In the genomic region with DNA sequence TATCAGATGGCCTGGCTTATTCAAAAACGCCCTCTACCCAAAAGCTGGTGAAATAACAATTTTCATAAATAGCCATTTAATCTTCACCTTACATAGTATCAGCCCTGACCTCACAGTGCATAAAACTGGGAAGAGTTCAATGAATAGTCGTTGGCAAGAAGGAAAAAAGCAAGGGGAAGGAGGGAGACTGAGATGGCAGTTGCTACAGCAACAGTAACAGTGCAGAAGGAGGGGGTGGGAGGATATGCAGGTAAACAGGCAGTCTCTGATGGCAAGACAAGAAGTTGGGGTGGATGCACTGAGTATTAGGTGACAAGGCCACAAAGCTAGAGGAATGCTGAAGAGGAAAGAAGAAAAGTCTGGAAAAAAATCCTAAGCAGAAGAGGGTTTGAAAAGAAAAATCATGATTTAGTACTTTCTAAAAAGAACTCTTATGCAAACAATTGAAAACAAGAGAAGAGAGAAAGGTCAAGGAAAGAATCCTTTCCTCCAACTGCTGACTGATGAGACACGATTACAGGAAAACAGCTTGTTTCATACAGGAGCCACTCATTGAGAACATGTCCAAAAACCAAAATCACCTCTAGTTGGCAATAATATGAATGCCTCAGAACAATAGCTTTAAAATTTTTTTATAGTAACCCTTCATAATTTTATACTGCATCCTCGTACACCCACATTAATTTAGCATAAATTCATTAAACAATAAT, we compare ENCODE assay signal across 13 cellular contexts. TPM values are rescaled to one million over a fixed set of nuclear protein-coding genes. Genes with fewer than 3 reads are reported as not detected.
A peak's percentile ranks its signal among the peaks of the same experiment; 100 is the strongest.
DNase-seq lines count a peak whose midpoint lies in the region; ATAC-seq, FAIRE-seq and TF ChIP-seq lines count a peak whose summit lies in the region.
"Had no signal": no experiment of that assay in that cellular context is flagged by ENCODE, and none has a peak within 500 bp of the region (broad histone marks: within the 10 kb centered on the region; RNA-seq: fewer than 3 reads in every experiment).

No MANE protein-coding gene starts in this region.

- intact Hi-C loops in left ventricle myocardium superior (cut with micrococcal nuclease): no loop called here

- no peak for TF ChIP-seq EP300 in A549 (IDR thresholded peaks at IDR 0.05)

- 49% methylated on average over 4 of the region's 4 CpGs for WGBS in A549 (ENCODE audit: missing lambda C conversion rate)

- H3K9me3 ChIP-seq in A549 (no peaks in the 10 kb centered on the region), osteoblast (ENCODE audit: low read depth, low read length) (no peaks in the 10 kb centered on the region)

- peaks cover 4% of the 10 kb centered on the region for H4K20me1 ChIP-seq in osteoblast (ENCODE audit: insufficient read depth, low read length)

- no peak overlapping the region for H2AFZ ChIP-seq in osteoblast (ENCODE audit: low read length)

- H3K79me2 ChIP-seq in osteoblast (ENCODE audit: insufficient read depth, low read length): peaks cover 21% of the 10 kb centered on the region

- no peak for TF ChIP-seq POLR2A in A549 (IDR thresholded peaks at IDR 0.05; ENCODE audit: low read length)

- POLR2A ChIA-PET in A549 (lab: Yijun Ruan, JAX): no interaction called here

- no peak for FAIRE-seq in A549 (lab: Jason Lieb, UNC)

- peak; percentile 24 to 34; a peak in 3 of 5 replicates for TF ChIP-seq RAD21 in A549 (conservative IDR thresholded peaks at IDR 0.05 in 1 of 2, IDR thresholded peaks at IDR 0.05 in 1 of 2)

- no peak for TF ChIP-seq CTCF in A549 (IDR thresholded peaks at IDR 0.05)
- TF ChIP-seq CTCF in osteoblast (IDR thresholded peaks at IDR 0.05; ENCODE audit: extremely low read depth, low read depth, low read length): no peak

- CTCF ChIA-PET in A549 (lab: Yijun Ruan, JAX): interaction anchor here (0.7 to 5.4 kb wide), 8 partner anchors 9 to 234 kb away, joined by 3 to 29 read pairs (median 4); no protein-coding TSS in a partner anchor

- H3K4me3 ChIP-seq in A549 (no peak overlapping the region), osteoblast (ENCODE audit: insufficient read depth, low read length) (no peak overlapping the region)

- H3K4me2 ChIP-seq in A549 (no peak overlapping the region), osteoblast (ENCODE audit: insufficient read depth, low read length) (no peak overlapping the region)

- no peaks in the 10 kb centered on the region for H3K36me3 ChIP-seq in osteoblast (ENCODE audit: insufficient read depth, low read length)
- H3K36me3 ChIP-seq: WERI-Rb-1 had no signal

- no peak for DNase-seq in A549 (ENCODE audit: low read depth in 1 of 2, low spot score in 1 of 2)
- peak; percentile 8 for DNase-seq in NCI-H69 (lab: John Stamatoyannopoulos, UW)
- DNase-seq in fibroblast of peridontal ligament (ENCODE audit: extremely low read depth): peak; percentile 26
- DNase-seq in osteoblast (ENCODE audit: insufficient read length, low spot score, missing footprints): no peak
- DNase-seq in T1000 (lab: John Stamatoyannopoulos, UW): no peak
- DNase-seq in left ventricle myocardium superior: no peak
- DNase-seq: activated effector memory CD4-positive, alpha-beta T cell treated with anti-CD3 and anti-CD28 coated beads, Interleukin-2, amount 50 U/mL, for 16 hours; effector memory CD4-positive, alpha-beta T cell; NCI-H187; SW 1271; WERI-Rb-1 had no signal

- H3K4me1 ChIP-seq in A549 (peaks cover 37% of the 10 kb centered on the region), osteoblast (ENCODE audit: insufficient read depth, low read length) (peaks cover 52% of the 10 kb centered on the region)

- ATAC-seq in A549 (no peak), GM19035 (IDR thresholded peaks at IDR 0.05; ENCODE audit: unreplicated experiment) (no peak), left ventricle myocardium superior (no peak), HG03457 (IDR thresholded peaks at IDR 0.05; ENCODE audit: unreplicated experiment) (no peak)

- H3K27me3 ChIP-seq in osteoblast (ENCODE audit: insufficient read depth, low read length): no peaks in the 10 kb centered on the region

- H3K27ac ChIP-seq in A549: no peak overlapping the region
- H3K27ac ChIP-seq in osteoblast (ENCODE audit: low read depth, low read length): peak overlapping the region; percentile 74
- H3K27ac ChIP-seq: WERI-Rb-1 had no signal

TF ChIP-seq in A549, 52 proteins besides CTCF, POLR2A, EP300 and RAD21:
- no peak for TF ChIP-seq ZFP36 (IDR thresholded peaks at IDR 0.05; ENCODE audit: borderline replicate concordance, partially characterized antibody)
- no peak for TF ChIP-seq HOXB5 (CRISPR knock-in tag; IDR thresholded peaks at IDR 0.05)
- TF ChIP-seq, protein P1, sequence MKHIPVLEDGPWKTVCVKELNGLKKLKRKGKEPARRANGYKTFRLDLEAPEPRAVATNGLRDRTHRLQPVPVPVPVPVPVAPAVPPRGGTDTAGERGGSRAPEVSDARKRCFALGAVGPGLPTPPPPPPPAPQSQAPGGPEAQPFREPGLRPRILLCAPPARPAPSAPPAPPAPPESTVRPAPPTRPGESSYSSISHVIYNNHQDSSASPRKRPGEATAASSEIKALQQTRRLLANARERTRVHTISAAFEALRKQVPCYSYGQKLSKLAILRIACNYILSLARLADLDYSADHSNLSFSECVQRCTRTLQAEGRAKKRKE (CRISPR knock-in tag; IDR thresholded peaks at IDR 0.05; ENCODE audit: low read depth): no peak
- TF ChIP-seq EHMT2 (IDR thresholded peaks at IDR 0.05; ENCODE audit: low read depth): no peak
- no peak for TF ChIP-seq HEYL (CRISPR knock-in tag; IDR thresholded peaks at IDR 0.05)
- no peak for TF ChIP-seq ZC3H11A (IDR thresholded peaks at IDR 0.05)
- TF ChIP-seq NPAS2 (CRISPR knock-in tag; IDR thresholded peaks at IDR 0.05; ENCODE audit: borderline replicate concordance): no peak
- no peak for TF ChIP-seq TFCP2L1 (CRISPR knock-in tag; IDR thresholded peaks at IDR 0.05)
- TF ChIP-seq BHLHE40 (IDR thresholded peaks at IDR 0.05; ENCODE audit: low read depth, low read length): no peak
- TF ChIP-seq CBX2 (IDR thresholded peaks at IDR 0.05; ENCODE audit: borderline replicate concordance, low read depth): no peak
- no peak for TF ChIP-seq NR3C1 (IDR thresholded peaks at IDR 0.05)
- TF ChIP-seq RCOR1 (IDR thresholded peaks at IDR 0.05; ENCODE audit: low read depth, low read length): no peak

RNA-seq across cellular contexts. Expression of gene DCAF5, which starts 56.0 kb away (rescaled TPM):
- polyA plus RNA-seq in A549 (2011; rRNA removed) (23.7 and 31.6 TPM in 2 replicates), A549 (2017; fragmentation: RNase III; extraction: RNeasy Plus Mini Kit Qiagen cat#74134 plus additional on column Dnase treatment) (13.7 to 15.5 TPM (median 14.3 TPM) in 3 replicates)
- polyA plus RNA-seq in A549 (2012; cell fraction: cytosol; rRNA removed): 13.8 and 17.3 TPM in 2 replicates
- polyA plus RNA-seq in A549 (2012; cell fraction: nucleus; rRNA removed): 37.4 and 41.0 TPM in 2 replicates
- polyA minus RNA-seq in A549 (2011; rRNA and poly(A)+ RNA removed): 31.9 and 35.1 TPM in 2 replicates
- total RNA-seq in osteoblast (38.7 and 41.3 TPM in 2 replicates), left ventricle myocardium superior (62.6 TPM)

Comparison
In these comparisons a context has a peak if more than half of its experiments do, and no peak if none do; other contexts are left out.
1. DNase-seq: peak in NCI-H69 (single experiment) and fibroblast of peridontal ligament (single experiment); none in A549 (0 of 2), osteoblast (single experiment), T1000 (single experiment) and left ventricle myocardium superior (single experiment).